ENCODE assay signal across 1 cellular context in the genomic region with DNA sequence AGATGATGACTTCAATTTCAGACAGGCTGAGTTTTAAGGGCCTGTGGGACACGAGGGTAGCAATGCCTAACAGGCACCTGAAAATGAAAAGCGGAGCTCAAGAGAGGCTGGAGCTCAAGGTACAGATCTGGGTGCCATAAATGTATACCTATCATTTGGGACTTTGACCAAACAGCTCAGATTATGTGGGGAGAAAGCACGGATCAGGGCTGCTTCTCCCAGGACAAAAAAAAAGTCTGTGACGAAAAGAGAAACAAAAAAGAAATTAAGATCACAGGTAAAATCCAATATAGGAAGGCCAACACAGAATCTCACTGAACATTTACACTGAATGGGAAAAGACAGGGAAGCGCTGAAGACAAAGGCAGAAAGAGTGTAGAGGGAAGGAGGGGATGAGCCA.
TF ChIP-seq lines count a peak whose summit lies in the region.

No MANE protein-coding gene starts in this region.

TF ChIP-seq in K562, 482 proteins besides CTCF, POLR2A, EP300 and RAD21:
- TF ChIP-seq RHOXF2B (CRISPR knock-in tag; conservative IDR thresholded peaks at IDR 0.05) (no peak), JUND (IDR thresholded peaks at IDR 0.05; ENCODE audit: borderline replicate concordance, low read depth, low read length) (no peak), JUND (tag; IDR thresholded peaks at IDR 0.05; ENCODE audit: borderline replicate concordance, low read depth, low read length) (no peak), THAP7 (CRISPR knock-in tag; IDR thresholded peaks at IDR 0.05) (no peak), SRSF3 (IDR thresholded peaks at IDR 0.05; ENCODE audit: insufficient read depth, low read length) (no peak), SOX6 (IDR thresholded peaks at IDR 0.05) (no peak), POLR2G (IDR thresholded peaks at IDR 0.05; ENCODE audit: low read depth, low read length) (no peak), RBM25 (IDR thresholded peaks at IDR 0.05; ENCODE audit: low read depth, low read length, severe bottlenecking) (no peak), JUNB (CRISPR knock-in tag; conservative IDR thresholded peaks at IDR 0.05) (no peak), MAX (CRISPR knock-in tag; IDR thresholded peaks at IDR 0.05) (no peak)
